In genomic region chr3:143433787-143434378, GRCh38 we compare ENCODE assay signal across 11 cellular contexts.
DNase-seq lines count a peak whose midpoint lies in the region; ATAC-seq and TF ChIP-seq lines count a peak whose summit lies in the region.
"Had no signal": no experiment of that assay in that cellular context is flagged by ENCODE, and none has a peak within 500 bp of the region (broad histone marks: within the 10 kb centered on the region; RNA-seq: fewer than 3 reads in every experiment).

No MANE protein-coding gene starts in this region.

- no peak for ATAC-seq in HG02678 (IDR thresholded peaks at IDR 0.05; ENCODE audit: unreplicated experiment)
- ATAC-seq: naive thymus-derived CD4-positive, alpha-beta T cell had no signal

- no peak overlapping the region for H3K9ac ChIP-seq in mammary epithelial cell (ENCODE audit: insufficient read depth, low read length)

- H3K9me3 Mint-ChIP-seq in activated T-helper 2 cell treated with anti-CD3 and anti-CD28 coated beads, Interferon-gamma antibody, Interleukin-2, Interleukin-4, amounts not matched to agents 10 μg/mL and 5 μg/mL and 100 μg/mL, durations not matched to agents 14 hours and 24 hours and 36 hours = no peaks in the 10 kb centered on the region
- H3K9me3 Mint-ChIP-seq: CD4-positive, alpha-beta memory T cell; naive thymus-derived CD4-positive, alpha-beta T cell had no signal

- no peaks in the 10 kb centered on the region for H3K4me1 Mint-ChIP-seq in activated T-helper 2 cell treated with anti-CD3 and anti-CD28 coated beads, Interferon-gamma antibody, Interleukin-2, Interleukin-4, amounts not matched to agents 10 μg/mL and 5 μg/mL and 100 μg/mL, durations not matched to agents 14 hours and 24 hours and 36 hours (ENCODE audit: low read depth)

- CTCF ChIA-PET in mammary epithelial cell (lab: Charles Lee; ENCODE audit: low non-redundant PET) = no interaction called here

- DNase-seq in NOMO-1 treated with DMSO at 0.1 percent for 48 hours (lab: John Stamatoyannopoulos, UW; ENCODE audit: unreplicated experiment) = peak; percentile 30
- no peak for DNase-seq in NOMO-1 treated with dmso at 0.1 percent for 144 hours (lab: John Stamatoyannopoulos, UW; ENCODE audit: unreplicated experiment)
- no peak for DNase-seq in HL-60 (ENCODE audit: low read depth in 1 of 2, low spot score in 1 of 2)
- no peak for DNase-seq in mammary epithelial cell
- DNase-seq in retinal pigment epithelial cell (ENCODE audit: low read depth) = no peak
- no peak for DNase-seq in activated T-helper 2 cell treated with anti-CD3 and anti-CD28 coated beads, Interferon-gamma antibody, Interleukin-2, Interleukin-4, amounts not matched to agents 10 μg/mL and 5 μg/mL and 100 μg/mL, durations not matched to agents 14 hours and 24 hours and 36 hours (ENCODE audit: low spot score)
- no peak for DNase-seq in GM19240 (ENCODE audit: insufficient read length, low spot score)
- DNase-seq: NCI-H1092 had no signal

- no peaks in the 10 kb centered on the region for H3K36me3 ChIP-seq in mammary epithelial cell (ENCODE audit: insufficient read depth, low read length)

- intact Hi-C loops in mammary epithelial cell (cut with micrococcal nuclease) = loop anchor here (1.0 to 10.0 kb wide), 2 partner anchors 210 to 299 kb away; no protein-coding TSS in a partner anchor
- intact Hi-C loops in activated T-helper 2 cell treated with anti-CD3 and anti-CD28 coated beads, Interferon-gamma antibody, Interleukin-2, Interleukin-4, amounts not matched to agents 10 μg/mL and 5 μg/mL and 100 μg/mL, durations not matched to agents 14 hours and 24 hours and 36 hours (cut with micrococcal nuclease) = loop anchor here (1.0 kb wide), 2 partner anchors 210 to 240 kb away; no protein-coding TSS in a partner anchor

- in situ Hi-C loops in mammary epithelial cell (cut with MboI; ENCODE audit: low sequenced_read_pairs in 2 of 2) = loop anchor here (10.0 to 25.0 kb wide), 2 partner anchors 211 to 328 kb away; no protein-coding TSS in a partner anchor

- no peaks in the 10 kb centered on the region for H3K36me3 Mint-ChIP-seq in activated T-helper 2 cell treated with anti-CD3 and anti-CD28 coated beads, Interferon-gamma antibody, Interleukin-2, Interleukin-4, amounts not matched to agents 10 μg/mL and 5 μg/mL and 100 μg/mL, durations not matched to agents 14 hours and 24 hours and 36 hours (ENCODE audit: low read depth)

- H2AFZ ChIP-seq in mammary epithelial cell (ENCODE audit: low read depth, low read length) = no peak overlapping the region

- BruUV-seq in mammary epithelial cell (replicated peaks; lab: Mats Ljungman, UMichigan) = no TSS peak

- no peak overlapping the region for H3K27ac ChIP-seq in HL-60 (replicated peaks)
- H3K27ac ChIP-seq in mammary epithelial cell (ENCODE audit: insufficient read depth, low read depth, low read length) = no peak overlapping the region

- TF ChIP-seq CTCF in HL-60 (IDR thresholded peaks at IDR 0.05; ENCODE audit: insufficient read depth, low read length) (peak; percentile 13), mammary epithelial cell (conservative IDR thresholded peaks at IDR 0.05 in 1 of 2, IDR thresholded peaks at IDR 0.05 in 1 of 2; ENCODE audit: extremely low read depth in 1 of 2, insufficient read depth in 1 of 2, low read depth in 1 of 2, low read length in 2 of 2) (peak; percentile 59 to 61), retinal pigment epithelial cell (conservative IDR thresholded peaks at IDR 0.05; ENCODE audit: low read depth, low read length) (peak; percentile 57)

- H3K4me1 ChIP-seq in mammary epithelial cell (ENCODE audit: insufficient read depth, low read length) = no peaks in the 10 kb centered on the region

- WGBS in mammary epithelial cell (ENCODE audit: low coverage, missing lambda C conversion rate) = 42% methylated on average over 3 of the region's 4 CpGs

- H4K20me1 ChIP-seq in mammary epithelial cell (ENCODE audit: insufficient read depth, low read length) = no peaks in the 10 kb centered on the region

- no peaks in the 10 kb centered on the region for H3K9me3 ChIP-seq in mammary epithelial cell (replicated peaks; ENCODE audit: insufficient read depth, low read length)

- H3K27me3 ChIP-seq in HL-60 (ENCODE audit: insufficient read depth, poor library complexity, severe bottlenecking) (no peaks in the 10 kb centered on the region), mammary epithelial cell (ENCODE audit: insufficient read depth, low read length) (no peaks in the 10 kb centered on the region)

- no peak overlapping the region for H3K4me3 Mint-ChIP-seq in activated T-helper 2 cell treated with anti-CD3 and anti-CD28 coated beads, Interferon-gamma antibody, Interleukin-2, Interleukin-4, amounts not matched to agents 10 μg/mL and 5 μg/mL and 100 μg/mL, durations not matched to agents 14 hours and 24 hours and 36 hours (ENCODE audit: low read depth)
- H3K4me3 Mint-ChIP-seq: CD4-positive, alpha-beta memory T cell; naive thymus-derived CD4-positive, alpha-beta T cell had no signal

- H3K4me2 ChIP-seq in mammary epithelial cell (ENCODE audit: insufficient read depth, low read depth, low read length) = no peak overlapping the region

- dilution Hi-C loops in mammary epithelial cell (cut with HindIII; ENCODE audit: low sequenced_read_pairs) = no loop called here

- no peak overlapping the region for H3K27ac Mint-ChIP-seq in activated T-helper 2 cell treated with anti-CD3 and anti-CD28 coated beads, Interferon-gamma antibody, Interleukin-2, Interleukin-4, amounts not matched to agents 10 μg/mL and 5 μg/mL and 100 μg/mL, durations not matched to agents 14 hours and 24 hours and 36 hours
- H3K27ac Mint-ChIP-seq: CD4-positive, alpha-beta memory T cell; naive thymus-derived CD4-positive, alpha-beta T cell had no signal

- no peaks in the 10 kb centered on the region for H3K27me3 Mint-ChIP-seq in activated T-helper 2 cell treated with anti-CD3 and anti-CD28 coated beads, Interferon-gamma antibody, Interleukin-2, Interleukin-4, amounts not matched to agents 10 μg/mL and 5 μg/mL and 100 μg/mL, durations not matched to agents 14 hours and 24 hours and 36 hours (ENCODE audit: low read depth)
- H3K27me3 Mint-ChIP-seq: CD4-positive, alpha-beta memory T cell; naive thymus-derived CD4-positive, alpha-beta T cell had no signal

- H3K4me3 ChIP-seq in HL-60 (replicated peaks; ENCODE audit: insufficient read depth, low read length) = no peak overlapping the region
- no peak overlapping the region for H3K4me3 ChIP-seq in mammary epithelial cell (replicated peaks in 1 of 3; ENCODE audit: insufficient read depth in 1 of 3, low read depth in 2 of 3, low read length in 3 of 3)
- no peak overlapping the region for H3K4me3 ChIP-seq in retinal pigment epithelial cell (ENCODE audit: low read length)

- H3K79me2 ChIP-seq in mammary epithelial cell (ENCODE audit: insufficient read depth, low read length) = no peaks in the 10 kb centered on the region
